Comparison of ENCODE assay signal across 8 cellular contexts in genomic region chr19:7394728-7395359, GRCh38. TPM values are rescaled to one million over a fixed set of nuclear protein-coding genes. Genes with fewer than 3 reads are reported as not detected.
DNase-seq lines count a peak whose midpoint lies in the region; ATAC-seq and TF ChIP-seq lines count a peak whose summit lies in the region.

No MANE protein-coding gene starts in this region.

- peaks cover 22 to 26% of the 10 kb centered on the region in 2 donors for H3K4me1 Mint-ChIP-seq in natural killer cell treated with Interleukin-12 subunit alpha and Interleukin-12 subunit beta and Interleukin-15 and Interleukin-18, amount 100 ng/mL, for 72 hours (ENCODE audit: low read depth in 2 of 2)
- peaks cover 31 to 53% of the 10 kb centered on the region in 2 donors for H3K4me1 Mint-ChIP-seq in stimulated activated naive B cell treated with anti-CD40 and anti-IgM and Interleukin-4, amounts not matched to agents 10 μg/mL and 1 μg/mL and 100 μg/mL, for 72 hours

- H3K27ac Mint-ChIP-seq in natural killer cell treated with Interleukin-12 subunit alpha and Interleukin-12 subunit beta and Interleukin-15 and Interleukin-18, amount 100 ng/mL, for 72 hours = peak overlapping the region; percentile 68 to 85
- peak overlapping the region; percentile 96 for H3K27ac Mint-ChIP-seq in stimulated activated naive B cell treated with anti-CD40 and anti-IgM and Interleukin-4, amounts not matched to agents 10 μg/mL and 1 μg/mL and 100 μg/mL, for 72 hours

- no peaks in the 10 kb centered on the region for H3K9me3 Mint-ChIP-seq in natural killer cell treated with Interleukin-12 subunit alpha and Interleukin-12 subunit beta and Interleukin-15 and Interleukin-18, amount 100 ng/mL, for 72 hours
- H3K9me3 Mint-ChIP-seq in stimulated activated naive B cell treated with anti-CD40 and anti-IgM and Interleukin-4, amounts not matched to agents 10 μg/mL and 1 μg/mL and 100 μg/mL, for 72 hours = no peaks in the 10 kb centered on the region

- peak; percentile 64 for ATAC-seq in GM21786 (IDR thresholded peaks at IDR 0.05; ENCODE audit: unreplicated experiment)
- peak; percentile 96 to 97 for ATAC-seq in natural killer cell treated with Interleukin-12 subunit alpha and Interleukin-12 subunit beta and Interleukin-15 and Interleukin-18, amount 100 ng/mL, for 72 hours
- ATAC-seq in stimulated activated naive B cell treated with anti-CD40 and anti-IgM and Interleukin-4, amounts not matched to agents 10 μg/mL and 1 μg/mL and 100 μg/mL, for 72 hours (replicated peaks) = peak; percentile 65 to 76

- H3K4me3 Mint-ChIP-seq in natural killer cell treated with Interleukin-12 subunit alpha and Interleukin-12 subunit beta and Interleukin-15 and Interleukin-18, amount 100 ng/mL, for 72 hours = peak overlapping the region; percentile 89
- peak overlapping the region; percentile 89 to 93 for H3K4me3 Mint-ChIP-seq in stimulated activated naive B cell treated with anti-CD40 and anti-IgM and Interleukin-4, amounts not matched to agents 10 μg/mL and 1 μg/mL and 100 μg/mL, for 72 hours

- H3K4me3 ChIP-seq in fibroblast of pulmonary artery (replicated peaks; ENCODE audit: low read depth, low read length) = peak overlapping the region; percentile 92

- H3K27me3 Mint-ChIP-seq in natural killer cell treated with Interleukin-12 subunit alpha and Interleukin-12 subunit beta and Interleukin-15 and Interleukin-18, amount 100 ng/mL, for 72 hours = no peaks in the 10 kb centered on the region
- no peaks in the 10 kb centered on the region for H3K27me3 Mint-ChIP-seq in stimulated activated naive B cell treated with anti-CD40 and anti-IgM and Interleukin-4, amounts not matched to agents 10 μg/mL and 1 μg/mL and 100 μg/mL, for 72 hours

- DNase-seq in DMS153 (lab: John Stamatoyannopoulos, UW) (peak; percentile 72), LHCN-M2 (ENCODE audit: low read depth) (peak; percentile 85), RPMI7951 (ENCODE audit: low read depth) (peak; percentile 84), fibroblast of pulmonary artery (ENCODE audit: low read depth) (peak; percentile 90)
- DNase-seq in activated effector memory CD4-positive, alpha-beta T cell treated with Interleukin-2 at 50 U/mL for 16 hours = peak; percentile 90
- DNase-seq in natural killer cell treated with Interleukin-12 subunit alpha and Interleukin-12 subunit beta and Interleukin-15 and Interleukin-18, amount 100 ng/mL, for 72 hours (ENCODE audit: low spot score) = peak; percentile 92
- peak; percentile 88 for DNase-seq in stimulated activated naive B cell treated with anti-CD40 and anti-IgM and Interleukin-4, amounts not matched to agents 10 μg/mL and 1 μg/mL and 100 μg/mL, for 72 hours

- TF ChIP-seq CTCF in fibroblast of pulmonary artery (IDR thresholded peaks at IDR 0.05; ENCODE audit: low read length, missing control alignments) = no peak

- H3K36me3 Mint-ChIP-seq in natural killer cell treated with Interleukin-12 subunit alpha and Interleukin-12 subunit beta and Interleukin-15 and Interleukin-18, amount 100 ng/mL, for 72 hours = no peaks in the 10 kb centered on the region
- peaks cover 0 to 1% of the 10 kb centered on the region in 2 donors for H3K36me3 Mint-ChIP-seq in stimulated activated naive B cell treated with anti-CD40 and anti-IgM and Interleukin-4, amounts not matched to agents 10 μg/mL and 1 μg/mL and 100 μg/mL, for 72 hours

RNA-seq across cellular contexts. Expression of gene ARHGEF18, which starts 46.1 kb away (rescaled TPM):
- 51.4 and 54.0 TPM in 2 replicates for total RNA-seq in LHCN-M2 (2014; rRNA removed)
- 45.4 TPM for polyA plus RNA-seq in LHCN-M2 (2012)
- 19.3 and 26.3 TPM in 2 replicates for total RNA-seq in RPMI7951 (2014; rRNA removed; shearing (Covaris generic))
- total RNA-seq in natural killer cell treated with Interleukin-12 subunit alpha and Interleukin-12 subunit beta and Interleukin-15 and Interleukin-18, amount 100 ng/mL, for 72 hours = 10 to 100 TPM; 42.3 to 56.3 TPM

Comparison
In these comparisons a context has a peak if more than half of its experiments do, and no peak if none do; other contexts are left out.
1. Peak in every context shown above with its lines: DNase-seq, ATAC-seq and H3K4me3 ChIP-seq.